ENCODE assay signal across 1 cellular context in genomic region chr10:69750011-69750373, GRCh38.
TF ChIP-seq lines count a peak whose summit lies in the region.

No MANE protein-coding gene starts in this region.

TF ChIP-seq in GM23338, 12 proteins besides CTCF, POLR2A, EP300 and RAD21 (continued from another document):
- TF ChIP-seq JUNB (IDR thresholded peaks at IDR 0.05; ENCODE audit: unreplicated experiment) (no peak), EZH2 (IDR thresholded peaks at IDR 0.05; ENCODE audit: low read depth, unreplicated experiment) (no peak), ZNF114 (CRISPR knock-in tag; IDR thresholded peaks at IDR 0.05) (no peak), NANOG (IDR thresholded peaks at IDR 0.05; ENCODE audit: borderline replicate concordance) (no peak), STAT1 (IDR thresholded peaks at IDR 0.05; ENCODE audit: unreplicated experiment) (no peak), POLR2AphosphoS5 (IDR thresholded peaks at IDR 0.05; ENCODE audit: low read depth) (no peak), REST (IDR thresholded peaks at IDR 0.05; ENCODE audit: unreplicated experiment) (no peak), CREB1 (CRISPR knock-in tag; IDR thresholded peaks at IDR 0.05; ENCODE audit: low read depth) (no peak), ZNF331 (CRISPR knock-in tag; IDR thresholded peaks at IDR 0.05; ENCODE audit: low read depth) (no peak)
- TF ChIP-seq, protein P1, sequence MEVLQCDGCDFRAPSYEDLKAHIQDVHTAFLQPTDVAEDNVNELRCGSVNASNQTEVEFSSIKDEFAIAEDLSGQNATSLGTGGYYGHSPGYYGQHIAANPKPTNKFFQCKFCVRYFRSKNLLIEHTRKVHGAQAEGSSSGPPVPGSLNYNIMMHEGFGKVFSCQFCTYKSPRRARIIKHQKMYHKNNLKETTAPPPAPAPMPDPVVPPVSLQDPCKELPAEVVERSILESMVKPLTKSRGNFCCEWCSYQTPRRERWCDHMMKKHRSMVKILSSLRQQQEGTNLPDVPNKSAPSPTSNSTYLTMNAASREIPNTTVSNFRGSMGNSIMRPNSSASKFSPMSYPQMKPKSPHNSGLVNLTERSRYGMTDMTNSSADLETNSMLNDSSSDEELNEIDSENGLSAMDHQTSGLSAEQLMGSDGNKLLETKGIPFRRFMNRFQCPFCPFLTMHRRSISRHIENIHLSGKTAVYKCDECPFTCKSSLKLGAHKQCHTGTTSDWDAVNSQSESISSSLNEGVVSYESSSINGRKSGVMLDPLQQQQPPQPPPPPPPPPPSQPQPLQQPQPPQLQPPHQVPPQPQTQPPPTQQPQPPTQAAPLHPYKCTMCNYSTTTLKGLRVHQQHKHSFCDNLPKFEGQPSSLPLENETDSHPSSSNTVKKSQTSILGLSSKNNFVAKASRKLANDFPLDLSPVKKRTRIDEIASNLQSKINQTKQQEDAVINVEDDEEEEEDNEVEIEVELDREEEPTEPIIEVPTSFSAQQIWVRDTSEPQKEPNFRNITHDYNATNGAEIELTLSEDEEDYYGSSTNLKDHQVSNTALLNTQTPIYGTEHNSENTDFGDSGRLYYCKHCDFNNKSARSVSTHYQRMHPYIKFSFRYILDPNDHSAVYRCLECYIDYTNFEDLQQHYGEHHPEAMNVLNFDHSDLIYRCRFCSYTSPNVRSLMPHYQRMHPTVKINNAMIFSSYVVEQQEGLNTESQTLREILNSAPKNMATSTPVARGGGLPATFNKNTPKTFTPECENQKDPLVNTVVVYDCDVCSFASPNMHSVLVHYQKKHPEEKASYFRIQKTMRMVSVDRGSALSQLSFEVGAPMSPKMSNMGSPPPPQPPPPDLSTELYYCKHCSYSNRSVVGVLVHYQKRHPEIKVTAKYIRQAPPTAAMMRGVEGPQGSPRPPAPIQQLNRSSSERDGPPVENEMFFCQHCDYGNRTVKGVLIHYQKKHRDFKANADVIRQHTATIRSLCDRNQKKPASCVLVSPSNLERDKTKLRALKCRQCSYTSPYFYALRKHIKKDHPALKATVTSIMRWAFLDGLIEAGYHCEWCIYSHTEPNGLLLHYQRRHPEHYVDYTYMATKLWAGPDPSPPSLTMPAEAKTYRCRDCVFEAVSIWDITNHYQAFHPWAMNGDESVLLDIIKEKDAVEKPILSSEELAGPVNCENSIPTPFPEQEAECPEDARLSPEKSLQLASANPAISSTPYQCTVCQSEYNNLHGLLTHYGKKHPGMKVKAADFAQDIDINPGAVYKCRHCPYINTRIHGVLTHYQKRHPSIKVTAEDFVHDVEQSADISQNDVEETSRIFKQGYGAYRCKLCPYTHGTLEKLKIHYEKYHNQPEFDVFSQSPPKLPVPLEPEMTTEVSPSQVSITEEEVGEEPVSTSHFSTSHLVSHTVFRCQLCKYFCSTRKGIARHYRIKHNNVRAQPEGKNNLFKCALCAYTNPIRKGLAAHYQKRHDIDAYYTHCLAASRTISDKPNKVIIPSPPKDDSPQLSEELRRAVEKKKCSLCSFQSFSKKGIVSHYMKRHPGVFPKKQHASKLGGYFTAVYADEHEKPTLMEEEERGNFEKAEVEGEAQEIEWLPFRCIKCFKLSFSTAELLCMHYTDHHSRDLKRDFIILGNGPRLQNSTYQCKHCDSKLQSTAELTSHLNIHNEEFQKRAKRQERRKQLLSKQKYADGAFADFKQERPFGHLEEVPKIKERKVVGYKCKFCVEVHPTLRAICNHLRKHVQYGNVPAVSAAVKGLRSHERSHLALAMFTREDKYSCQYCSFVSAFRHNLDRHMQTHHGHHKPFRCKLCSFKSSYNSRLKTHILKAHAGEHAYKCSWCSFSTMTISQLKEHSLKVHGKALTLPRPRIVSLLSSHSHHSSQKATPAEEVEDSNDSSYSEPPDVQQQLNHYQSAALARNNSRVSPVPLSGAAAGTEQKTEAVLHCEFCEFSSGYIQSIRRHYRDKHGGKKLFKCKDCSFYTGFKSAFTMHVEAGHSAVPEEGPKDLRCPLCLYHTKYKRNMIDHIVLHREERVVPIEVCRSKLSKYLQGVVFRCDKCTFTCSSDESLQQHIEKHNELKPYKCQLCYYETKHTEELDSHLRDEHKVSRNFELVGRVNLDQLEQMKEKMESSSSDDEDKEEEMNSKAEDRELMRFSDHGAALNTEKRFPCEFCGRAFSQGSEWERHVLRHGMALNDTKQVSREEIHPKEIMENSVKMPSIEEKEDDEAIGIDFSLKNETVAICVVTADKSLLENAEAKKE (CRISPR knock-in tag; IDR thresholded peaks at IDR 0.05) = no peak
- TF ChIP-seq, protein P2, sequence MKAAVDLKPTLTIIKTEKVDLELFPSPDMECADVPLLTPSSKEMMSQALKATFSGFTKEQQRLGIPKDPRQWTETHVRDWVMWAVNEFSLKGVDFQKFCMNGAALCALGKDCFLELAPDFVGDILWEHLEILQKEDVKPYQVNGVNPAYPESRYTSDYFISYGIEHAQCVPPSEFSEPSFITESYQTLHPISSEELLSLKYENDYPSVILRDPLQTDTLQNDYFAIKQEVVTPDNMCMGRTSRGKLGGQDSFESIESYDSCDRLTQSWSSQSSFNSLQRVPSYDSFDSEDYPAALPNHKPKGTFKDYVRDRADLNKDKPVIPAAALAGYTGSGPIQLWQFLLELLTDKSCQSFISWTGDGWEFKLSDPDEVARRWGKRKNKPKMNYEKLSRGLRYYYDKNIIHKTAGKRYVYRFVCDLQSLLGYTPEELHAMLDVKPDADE (IDR thresholded peaks at IDR 0.05) = no peak
TF ChIP-seq in GM23338: peak in this region for 0.
